8 cellular contexts compared by ENCODE assay signal in genomic region chr10:17228081-17229015, GRCh38. TPM values are rescaled to one million over a fixed set of nuclear protein-coding genes. Genes with fewer than 3 reads are reported as not detected.
DNase-seq lines count a peak whose midpoint lies in the region; ATAC-seq and TF ChIP-seq lines count a peak whose summit lies in the region.

Gene VIM, plus strand, starts transcription at chr10:17228241. Its CDS starts 1,182 bp downstream, at chr10:17229423.

- peak within 1 kb of the TSS; percentile 95 for H3K27ac Mint-ChIP-seq in activated CD4-positive, alpha-beta T cell treated with anti-CD3 and anti-CD28 coated beads, Interleukin-2, amount 10 ng/mL, durations not matched to agents 24 days and 14 days

- H3K9ac ChIP-seq in Loucy (ENCODE audit: low read depth, low read length, poor library complexity, severe bottlenecking) (peak within 1 kb of the TSS; percentile 99), colonic mucosa (ENCODE audit: low read depth in 2 of 2, low read length in 2 of 2) (peak within 1 kb of the TSS; percentile 60 to 97)

- no peaks in the 10 kb centered on the region for H3K9me2 ChIP-seq in Loucy (replicated peaks; ENCODE audit: low read depth, low read length)

- intact Hi-C loops in activated CD4-positive, alpha-beta T cell treated with anti-CD3 and anti-CD28 coated beads, Interleukin-2, amount 10 ng/mL, durations not matched to agents 24 days and 14 days (cut with micrococcal nuclease) = loop anchor here (1.0 to 5.0 kb wide), 5 partner anchors 84 to 414 kb away; partner anchors contain the start of genes RSU1 and STAM
- intact Hi-C loops in colonic mucosa (cut with DNase I) = loop anchor here (10.0 kb wide), 1 partner anchor 74 kb away; no protein-coding TSS in a partner anchor

- peaks cover 36% of the 10 kb centered on the region for H4K20me1 ChIP-seq in Loucy (ENCODE audit: insufficient read depth, low read length, poor library complexity, severe bottlenecking)

- peak; percentile 47 for ATAC-seq in left lobe of liver

- H2AFZ ChIP-seq in Loucy (ENCODE audit: low read length) = peak within 1 kb of the TSS; percentile 76

- peak within 1 kb of the TSS; percentile 96 for H3K4me3 Mint-ChIP-seq in activated CD4-positive, alpha-beta T cell treated with anti-CD3 and anti-CD28 coated beads, Interleukin-2, amount 10 ng/mL, durations not matched to agents 24 days and 14 days

- peak within 1 kb of the TSS; percentile 94 for H3K27ac ChIP-seq in colonic mucosa

- peak within 1 kb of the TSS; percentile 95 for H3K4me2 ChIP-seq in Loucy (ENCODE audit: low read depth, low read length, poor library complexity, severe bottlenecking)

- H3K36me3 Mint-ChIP-seq in activated CD4-positive, alpha-beta T cell treated with anti-CD3 and anti-CD28 coated beads, Interleukin-2, amount 10 ng/mL, durations not matched to agents 24 days and 14 days (ENCODE audit: low read depth) = peaks cover 35% of the 10 kb centered on the region

- H3K4me3 ChIP-seq in Loucy (ENCODE audit: low read length, poor library complexity, severe bottlenecking) = peak within 1 kb of the TSS; percentile 91
- peak within 1 kb of the TSS; percentile 69 for H3K4me3 ChIP-seq in colonic mucosa

- TF ChIP-seq CTCF in Loucy (conservative IDR thresholded peaks at IDR 0.05; ENCODE audit: low read length) = no peak
- TF ChIP-seq CTCF in colonic mucosa (IDR thresholded peaks at IDR 0.05) = no peak

- H3K9me3 Mint-ChIP-seq in activated CD4-positive, alpha-beta T cell treated with anti-CD3 and anti-CD28 coated beads, Interleukin-2, amount 10 ng/mL, durations not matched to agents 24 days and 14 days = no peaks in the 10 kb centered on the region

- H3K27me3 Mint-ChIP-seq in activated CD4-positive, alpha-beta T cell treated with anti-CD3 and anti-CD28 coated beads, Interleukin-2, amount 10 ng/mL, durations not matched to agents 24 days and 14 days = peaks cover 2% of the 10 kb centered on the region

- H3F3A ChIP-seq in Loucy (ENCODE audit: low read depth) = peaks cover 17% of the 10 kb centered on the region

- H3K9me3 ChIP-seq in Loucy (ENCODE audit: insufficient read depth, low read depth, low read length) (no peaks in the 10 kb centered on the region), colonic mucosa (no peaks in the 10 kb centered on the region)

- no peaks in the 10 kb centered on the region for H3K27me3 ChIP-seq in Loucy (ENCODE audit: insufficient read depth, low read length, poor library complexity, severe bottlenecking)
- H3K27me3 ChIP-seq in colonic mucosa = peaks cover 10% of the 10 kb centered on the region

- peaks cover 49% of the 10 kb centered on the region for H3K4me1 ChIP-seq in Loucy (ENCODE audit: insufficient read depth, low read length, poor library complexity, severe bottlenecking)
- H3K4me1 ChIP-seq in colonic mucosa = no peaks in the 10 kb centered on the region

- H3K4me1 Mint-ChIP-seq in activated CD4-positive, alpha-beta T cell treated with anti-CD3 and anti-CD28 coated beads, Interleukin-2, amount 10 ng/mL, durations not matched to agents 24 days and 14 days = peaks cover 44% of the 10 kb centered on the region

- H3K36me3 ChIP-seq in Loucy (ENCODE audit: insufficient read depth, low read length) (peaks cover 24% of the 10 kb centered on the region), colonic mucosa (no peaks in the 10 kb centered on the region)

- DNase-seq in ELR (ENCODE audit: low read depth) (peak; percentile 99), GOT3 (lab: John Stamatoyannopoulos, UW) (peak; percentile 87), colonic mucosa (peak; percentile 81), left lobe of liver (ENCODE audit: low spot score) (peak; percentile 66), NCI-H1694 treated with DMSO at 0.1 percent for 48 hours (lab: John Stamatoyannopoulos, UW) (no peak)
- peak; percentile 94 for DNase-seq in activated CD4-positive, alpha-beta T cell treated with anti-CD3 and anti-CD28 coated beads, Interleukin-2, amount 10 ng/mL, durations not matched to agents 24 days and 14 days
- DNase-seq in stimulated activated CD4-positive, alpha-beta T cell treated with anti-CD3 and anti-CD28 coated beads, Interleukin-2, amount 100 ng/mL, for 4 hours (ENCODE audit: low read depth) = peak; percentile 85

- H3K79me2 ChIP-seq in Loucy (ENCODE audit: insufficient read depth, low read length) = peaks cover 55% of the 10 kb centered on the region

RNA-seq across cellular contexts. Expression of gene VIM, which starts in this region (rescaled TPM):
- 178 and 182 TPM in 2 replicates for total RNA-seq in activated CD4-positive, alpha-beta T cell treated with anti-CD3 and anti-CD28 coated beads, Interleukin-2, amount 10 ng/mL, durations not matched to agents 24 days and 14 days
- 100 to 1,000 TPM; 121 to 326 TPM for total RNA-seq in colonic mucosa
- total RNA-seq in left lobe of liver = 55.4 TPM
